In the genomic region with DNA sequence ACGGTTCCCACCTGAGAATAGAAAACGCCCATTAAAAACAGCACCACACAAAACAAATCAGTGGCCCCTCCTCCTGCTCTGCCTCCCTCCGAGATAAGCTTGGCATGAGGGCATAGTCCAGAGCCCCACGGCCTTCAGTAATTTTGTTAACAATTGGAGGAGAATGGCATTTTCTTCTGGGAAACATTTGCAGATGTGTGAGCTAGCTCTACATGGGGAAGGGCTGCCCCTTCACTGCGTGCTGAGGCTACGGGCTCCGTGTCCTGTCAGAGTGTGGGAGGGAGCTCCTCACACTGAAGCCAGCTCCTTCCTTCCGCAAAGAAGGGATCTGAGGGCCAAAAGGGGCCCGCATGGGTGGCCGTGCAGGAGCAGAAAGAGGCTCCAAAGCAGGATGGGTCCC, we compare ENCODE assay signal across 1 cellular context.
TF ChIP-seq lines count a peak whose summit lies in the region.

No MANE protein-coding gene starts in this region.

TF ChIP-seq in endothelial cell of umbilical vein, 7 proteins besides CTCF, POLR2A, EP300 and RAD21:
- TF ChIP-seq POLR2AphosphoS5 (IDR thresholded peaks at IDR 0.05; ENCODE audit: insufficient read depth, low read depth, low read length) = no peak
